ENCODE assay signal across 8 cellular contexts in the genomic region with DNA sequence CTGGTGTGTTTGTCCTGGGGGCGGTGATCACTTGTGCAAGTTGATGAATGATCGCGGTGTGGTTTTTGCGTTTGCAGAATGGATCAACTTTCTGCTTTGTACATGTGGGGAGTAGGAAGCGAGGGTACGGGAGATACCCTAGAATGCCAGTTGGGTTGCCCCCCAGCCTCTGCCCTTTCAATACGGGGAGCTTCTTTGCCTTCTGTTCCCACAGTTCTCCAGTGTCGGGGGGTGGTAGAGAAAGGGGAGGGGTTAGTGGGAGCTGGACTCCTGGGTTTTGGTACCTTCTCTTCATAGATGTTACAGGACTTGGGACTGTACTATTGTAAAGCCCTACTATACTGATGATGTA. TPM values are rescaled to one million over a fixed set of nuclear protein-coding genes. Genes with fewer than 3 reads are reported as not detected.
DNase-seq lines count a peak whose midpoint lies in the region; ATAC-seq and TF ChIP-seq lines count a peak whose summit lies in the region.

No MANE protein-coding gene starts in this region.

- 0 out of 2 replicates have a peak overlapping the region, but pooled peaks have one; percentile 1 for H4K91ac ChIP-seq in IMR-90 (ENCODE audit: insufficient read depth, low read depth, low read length)

- intact Hi-C loops in A673 (cut with micrococcal nuclease; ENCODE audit: unreplicated experiment), result loop anchor here (10.0 kb wide), 1 partner anchor 281 kb away; no protein-coding TSS in a partner anchor
- intact Hi-C loops in IMR-90 (cut with micrococcal nuclease), result loop anchor here (1.0 kb wide), 2 partner anchors 97 to 285 kb away; no protein-coding TSS in a partner anchor
- intact Hi-C loops in mammary epithelial cell (cut with micrococcal nuclease), result loop anchor here (2.0 to 10.0 kb wide), 3 partner anchors 59 to 289 kb away; no protein-coding TSS in a partner anchor

- H2BK120ac ChIP-seq in IMR-90 (ENCODE audit: low read depth, low read length), result no peak overlapping the region

- DNase-seq in A673 (ENCODE audit: low spot score) (no peak), IMR-90 (no peak), mammary epithelial cell (no peak), inferior parietal cortex (ENCODE audit: extremely low spot score) (no peak), COLO829 (ENCODE audit: low spot score) (no peak), G401 (ENCODE audit: low spot score) (no peak)

- dilution Hi-C loops in IMR-90 (cut with HindIII; ENCODE audit: low sequenced_read_pairs, unreplicated experiment) (no loop called here), mammary epithelial cell (cut with HindIII; ENCODE audit: low sequenced_read_pairs) (no loop called here)

- peak overlapping the region; percentile 90 for H3K4me2 ChIP-seq in IMR-90 (ENCODE audit: low read depth, low read length)
- peak overlapping the region; percentile 96 for H3K4me2 ChIP-seq in mammary epithelial cell (ENCODE audit: insufficient read depth, low read depth, low read length)

- H3K56ac ChIP-seq in IMR-90 (ENCODE audit: extremely low read depth, insufficient read depth, low read length), result peak overlapping the region; percentile 71; the same call in 1 of the 2 replicates

- no peak for TF ChIP-seq RAD21 in IMR-90 (IDR thresholded peaks at IDR 0.05; ENCODE audit: low read length)

- H3K4me1 ChIP-seq in A673 (ENCODE audit: insufficient read depth, low read length, poor library complexity, severe bottlenecking) (peaks cover 3% of the 10 kb centered on the region), IMR-90 (ENCODE audit: control insufficient read depth, insufficient read depth, low read length) (no peaks in the 10 kb centered on the region), mammary epithelial cell (ENCODE audit: insufficient read depth, low read length) (peaks cover 17% of the 10 kb centered on the region), mucosa of stomach (ENCODE audit: control insufficient read depth, insufficient read depth, low read length) (no peaks in the 10 kb centered on the region)

- no peak overlapping the region for H3K18ac ChIP-seq in IMR-90 (ENCODE audit: low read depth, low read length)

- WGBS in IMR-90 (ENCODE audit: extremely low coverage in 2 of 2, insufficient read length in 1 of 2), 2 experiments, result no CpG with 5 or more reads among the region's 8 CpGs
- 0% methylated on average over 1 of the region's 8 CpGs for WGBS in mammary epithelial cell (ENCODE audit: low coverage, missing lambda C conversion rate)

- POLR2A ChIA-PET in A673 (lab: Charles Lee; ENCODE audit: low non-redundant PET) (no interaction called here), IMR-90 (lab: Charles Lee; ENCODE audit: unreplicated experiment) (no interaction called here)

- no peak overlapping the region for H3K4ac ChIP-seq in IMR-90 (ENCODE audit: low read depth, low read length)

- H2AK9ac ChIP-seq in IMR-90 (replicated peaks; ENCODE audit: low read depth, low read length, poor library complexity), result peak overlapping the region; percentile 92

- no peak overlapping the region for H2BK15ac ChIP-seq in IMR-90 (ENCODE audit: low read depth, low read length)

- H4K20me1 ChIP-seq in IMR-90 (ENCODE audit: insufficient read depth, low read length) (peaks cover 4% of the 10 kb centered on the region; the same call in 1 of the 2 replicates), mammary epithelial cell (ENCODE audit: insufficient read depth, low read length) (no peaks in the 10 kb centered on the region)

- in situ Hi-C loops in IMR-90 (cut with MboI; ENCODE audit: low sequenced_read_pairs), result no loop called here
- in situ Hi-C loops in mammary epithelial cell (cut with MboI; ENCODE audit: low sequenced_read_pairs in 2 of 2), result loop anchor here in 1 of 2 donors (10.0 to 25.0 kb wide), 2 partner anchors 91 to 264 kb away; no protein-coding TSS in a partner anchor
- in situ Hi-C loops in G401 (cut with HindIII; ENCODE audit: low sequenced_read_pairs), result no loop called here

- peaks cover 58% of the 10 kb centered on the region for H3K79me2 ChIP-seq in mammary epithelial cell (ENCODE audit: insufficient read depth, low read length)

- H3K9me1 ChIP-seq in IMR-90 (ENCODE audit: insufficient read depth, low read length), result no peaks in the 10 kb centered on the region

- no peak overlapping the region for H2BK5ac ChIP-seq in IMR-90 (ENCODE audit: low read depth, low read length, poor library complexity, severe bottlenecking)

- no peaks in the 10 kb centered on the region for H3K27me3 ChIP-seq in A673 (replicated peaks; ENCODE audit: insufficient read depth, low read depth, low read length, poor library complexity)
- no peaks in the 10 kb centered on the region for H3K27me3 ChIP-seq in IMR-90 (ENCODE audit: control insufficient read depth, insufficient read depth, low read length)
- no peaks in the 10 kb centered on the region for H3K27me3 ChIP-seq in mammary epithelial cell (ENCODE audit: insufficient read depth, low read length)
- H3K27me3 ChIP-seq in mucosa of stomach (ENCODE audit: control insufficient read depth, insufficient read depth, low read length), result no peaks in the 10 kb centered on the region

- no TSS peak for BruUV-seq in A673 (replicated peaks; lab: Mats Ljungman, UMichigan)
- BruUV-seq in IMR-90 (replicated peaks; lab: Mats Ljungman, UMichigan), result no TSS peak
- BruUV-seq in mammary epithelial cell (replicated peaks; lab: Mats Ljungman, UMichigan), result no TSS peak

- H3K36me3 ChIP-seq in A673 (ENCODE audit: insufficient read depth, low read length, poor library complexity, severe bottlenecking), result no peaks in the 10 kb centered on the region
- no peaks in the 10 kb centered on the region; the same call in 1 of the 2 replicates for H3K36me3 ChIP-seq in IMR-90 (ENCODE audit: control insufficient read depth, insufficient read depth, low read length)
- H3K36me3 ChIP-seq in mammary epithelial cell (ENCODE audit: insufficient read depth, low read length), result peaks cover 8% of the 10 kb centered on the region
- H3K36me3 ChIP-seq in mucosa of stomach (ENCODE audit: control insufficient read depth, insufficient read depth, low read length), result no peaks in the 10 kb centered on the region

- TF ChIP-seq CTCF in A673 (conservative IDR thresholded peaks at IDR 0.05; ENCODE audit: low read depth, low read length), result no peak
- no peak for TF ChIP-seq CTCF in IMR-90 (conservative IDR thresholded peaks at IDR 0.05; ENCODE audit: low read depth, low read length)
- no peak for TF ChIP-seq CTCF in mammary epithelial cell (conservative IDR thresholded peaks at IDR 0.05 in 1 of 2, IDR thresholded peaks at IDR 0.05 in 1 of 2; ENCODE audit: extremely low read depth in 1 of 2, insufficient read depth in 1 of 2, low read depth in 1 of 2, low read length in 2 of 2)

- H3K27ac ChIP-seq in A673 (ENCODE audit: low read depth, low read length, poor library complexity, severe bottlenecking), result no peak overlapping the region
- no peak overlapping the region; the same call in 1 of the 2 replicates for H3K27ac ChIP-seq in IMR-90 (ENCODE audit: insufficient read depth, low read length)
- peak overlapping the region; percentile 75 for H3K27ac ChIP-seq in mammary epithelial cell (ENCODE audit: insufficient read depth, low read depth, low read length)

- ATAC-seq in IMR-90 (ENCODE audit: low read depth) (no peak), HG03354 (IDR thresholded peaks at IDR 0.05; ENCODE audit: poor library complexity, severe bottlenecking, unreplicated experiment) (no peak)

- H3K79me1 ChIP-seq in IMR-90 (ENCODE audit: low read depth in 1 of 2, low read length in 2 of 2), result peaks cover 17 to 30% of the 10 kb centered on the region in 2 experiments

- peak overlapping the region; percentile 97 for H3K23ac ChIP-seq in IMR-90 (ENCODE audit: low read depth, low read length)

- H2AFZ ChIP-seq in IMR-90 (replicated peaks; ENCODE audit: low read length, poor library complexity) (peak overlapping the region; percentile 97), mammary epithelial cell (ENCODE audit: low read depth, low read length) (peak overlapping the region; percentile 91)

- H4K8ac ChIP-seq in IMR-90 (ENCODE audit: low read depth in 2 of 2, low read length in 2 of 2), result peak overlapping the region in 1 of 2 experiments; percentile 97; a peak in 1 of 4 replicates

- no peak for TF ChIP-seq POLR2A in IMR-90 (IDR thresholded peaks at IDR 0.05; ENCODE audit: low read depth, low read length)

- H3K9me3 ChIP-seq in A673 (ENCODE audit: low read depth, low read length, poor library complexity, severe bottlenecking) (no peaks in the 10 kb centered on the region), IMR-90 (ENCODE audit: control insufficient read depth, insufficient read depth, low read length) (no peaks in the 10 kb centered on the region), mammary epithelial cell (replicated peaks; ENCODE audit: insufficient read depth, low read length) (no peaks in the 10 kb centered on the region), mucosa of stomach (ENCODE audit: control insufficient read depth, low read length) (no peaks in the 10 kb centered on the region)

- H2AK5ac ChIP-seq in IMR-90 (ENCODE audit: low read depth, low read length), result peak overlapping the region; percentile 4; the same call in 1 of the 2 replicates

- no peak overlapping the region for H4K5ac ChIP-seq in IMR-90 (ENCODE audit: low read depth, low read length)

- H3K9ac ChIP-seq in IMR-90 (ENCODE audit: low read depth, low read length) (peak overlapping the region; percentile 78), mammary epithelial cell (ENCODE audit: insufficient read depth, low read length) (peak overlapping the region; percentile 95), mucosa of stomach (ENCODE audit: low read length) (peak overlapping the region; percentile 83)

- H3K4me3 ChIP-seq in A673 (ENCODE audit: low read depth, low read length, poor library complexity, severe bottlenecking) (peak overlapping the region; percentile 93), IMR-90 (ENCODE audit: insufficient read depth, low read depth, low read length) (peak overlapping the region; percentile 87), mammary epithelial cell (replicated peaks in 1 of 3; ENCODE audit: insufficient read depth in 1 of 3, low read depth in 2 of 3, low read length in 3 of 3) (peak overlapping the region; percentile 78 to 96 (median 80)), mucosa of stomach (ENCODE audit: low read length) (peak overlapping the region; percentile 58)

- H2BK20ac ChIP-seq in IMR-90 (ENCODE audit: low read depth, low read length), result no peak overlapping the region

- H3K14ac ChIP-seq in IMR-90 (replicated peaks; ENCODE audit: low read depth, low read length), result peak overlapping the region; percentile 44; the same call in 1 of the 2 replicates

- CTCF ChIA-PET in A673 (lab: Charles Lee) (no interaction called here), IMR-90 (lab: Yijun Ruan, JAX) (no interaction called here), mammary epithelial cell (lab: Charles Lee; ENCODE audit: low non-redundant PET) (no interaction called here)

TF ChIP-seq in IMR-90, 13 proteins besides CTCF, POLR2A, EP300 and RAD21 (continues in another document):
- TF ChIP-seq BHLHE40 (IDR thresholded peaks at IDR 0.05; ENCODE audit: low read depth, low read length), result no peak

RNA-seq across cellular contexts. Expression of gene BBX, which starts 3.2 kb away (rescaled TPM):
- total RNA-seq in A673 (2021), result 28.9 and 37.7 TPM in 2 replicates
- 87.5 and 107 TPM in 2 replicates for total RNA-seq in IMR-90 (2012; rRNA removed)
- polyA plus RNA-seq in IMR-90 (2012; rRNA removed), result 13.5 and 13.6 TPM in 2 replicates
- 10.0 and 10.6 TPM in 2 replicates for polyA plus RNA-seq in IMR-90 (2012; cell fraction: cytosol; rRNA removed)
- 11.0 and 23.8 TPM in 2 replicates for polyA plus RNA-seq in IMR-90 (2012; cell fraction: nucleus; rRNA removed; ENCODE audit: low replicate concordance)
- 10 to 100 TPM; 62.9 to 89.2 TPM for total RNA-seq in mammary epithelial cell
- polyA plus RNA-seq in mammary epithelial cell, result 38.1 TPM
- polyA minus RNA-seq in mammary epithelial cell, result 237 TPM
- 0.10 and 0.12 TPM in 2 replicates for total RNA-seq in G401 (2014; rRNA removed; shearing (Covaris generic))

Comparison
In these comparisons a context has a peak if more than half of its experiments do, and no peak if none do; other contexts are left out.
1. RNA of gene BBX, which starts 3.2 kb away (total RNA-seq): 87.5 to 107 TPM in IMR-90, 62.9 to 89.2 TPM in mammary epithelial cell and 28.9 to 37.7 TPM in A673; 0.10 to 0.12 TPM in G401; every median in the first group is over 10 times any median in the second.
2. Peak in every context shown above with its lines, with median percentiles within 50 percentile points of each other: H3K4me3 ChIP-seq and H3K9ac ChIP-seq.